Comparison of ENCODE assay signal across 15 cellular contexts in genomic region chr6:116412270-116412669, GRCh38. TPM values are rescaled to one million over a fixed set of nuclear protein-coding genes. Genes with fewer than 3 reads are reported as not detected.
A peak's percentile ranks its signal among the peaks of the same experiment; 100 is the strongest.
DNase-seq lines count a peak whose midpoint lies in the region; ATAC-seq and TF ChIP-seq lines count a peak whose summit lies in the region.
"Had no signal": no experiment of that assay in that cellular context is flagged by ENCODE, and none has a peak within 500 bp of the region (broad histone marks: within the 10 kb centered on the region; RNA-seq: fewer than 3 reads in every experiment).

No MANE protein-coding gene starts in this region.

- DNase-seq in EL, result peak; percentile 35
- no peak for DNase-seq in T-helper 17 cell
- peak; percentile 28 to 44 for DNase-seq in cardiac muscle cell (ENCODE audit: low read depth in 1 of 2, low spot score in 1 of 2)
- peak in 1 of 2 donors; percentile 54 for DNase-seq in gastrocnemius medialis
- no peak for DNase-seq in activated CD8-positive, alpha-beta memory T cell treated with anti-CD3 and anti-CD28 coated beads, Interleukin-2, amount 50 U/mL, for 48 hours
- no peak for DNase-seq in SKM-1 treated with dmso at 0.1 percent for 144 hours (lab: John Stamatoyannopoulos, UW; ENCODE audit: unreplicated experiment)
- DNase-seq in NCI-H82 treated with DMSO at 0.1 percent for 48 hours (lab: John Stamatoyannopoulos, UW; ENCODE audit: unreplicated experiment), result no peak
- DNase-seq: activated CD4-positive, CD25-positive, alpha-beta regulatory T cell treated with anti-CD3 and anti-CD28 coated beads, Interleukin-2, amount 50 U/mL, for 72 hours; activated naive CD8-positive, alpha-beta T cell treated with anti-CD3 and anti-CD28 coated beads, Interleukin-2, amount 10 ng/mL, durations not matched to agents 7 days and 5 days; Kasumi-1; NCI-H2081 treated with DMSO at 0.1 percent for 48 hours; stimulated activated CD4-positive, alpha-beta T cell treated with anti-CD3 and anti-CD28 coated beads, Interleukin-2, amount 100 ng/mL, for 24 hours had no signal

- peaks cover 2% of the 10 kb centered on the region for H3K36me3 Mint-ChIP-seq in T-helper 17 cell (ENCODE audit: low read depth)
- H3K36me3 Mint-ChIP-seq: activated naive CD8-positive, alpha-beta T cell treated with anti-CD3 and anti-CD28 coated beads, Interleukin-2, amount 10 ng/mL, durations not matched to agents 7 days and 5 days had no signal

- H3K4me3 Mint-ChIP-seq in T-helper 17 cell, result no peak overlapping the region
- H3K4me3 Mint-ChIP-seq: activated naive CD8-positive, alpha-beta T cell treated with anti-CD3 and anti-CD28 coated beads, Interleukin-2, amount 10 ng/mL, durations not matched to agents 7 days and 5 days had no signal

- in situ Hi-C loops in gastrocnemius medialis (cut with MboI; ENCODE audit: low sequenced_read_pairs in 4 of 4), result no loop called here

- no peaks in the 10 kb centered on the region for H3K27me3 Mint-ChIP-seq in T-helper 17 cell

- H3K4me1 ChIP-seq in cardiac muscle cell (ENCODE audit: low read depth), result peaks cover 38% of the 10 kb centered on the region
- peaks cover 50 to 60% of the 10 kb centered on the region in 2 donors for H3K4me1 ChIP-seq in gastrocnemius medialis

- H3K4me1 Mint-ChIP-seq in T-helper 17 cell, result peaks cover 7% of the 10 kb centered on the region
- H3K4me1 Mint-ChIP-seq: activated naive CD8-positive, alpha-beta T cell treated with anti-CD3 and anti-CD28 coated beads, Interleukin-2, amount 10 ng/mL, durations not matched to agents 7 days and 5 days had no signal

- TF ChIP-seq CTCF in cardiac muscle cell (IDR thresholded peaks at IDR 0.05; ENCODE audit: low read depth, low read length) (no peak), gastrocnemius medialis (IDR thresholded peaks at IDR 0.05 in 4 of 5, conservative IDR thresholded peaks at IDR 0.05 in 1 of 5) (no peak)

- TF ChIP-seq POLR2A in gastrocnemius medialis (IDR thresholded peaks at IDR 0.05), result no peak

- H3K27ac Mint-ChIP-seq in T-helper 17 cell, result peak overlapping the region; percentile 11
- H3K27ac Mint-ChIP-seq: activated naive CD8-positive, alpha-beta T cell treated with anti-CD3 and anti-CD28 coated beads, Interleukin-2, amount 10 ng/mL, durations not matched to agents 7 days and 5 days had no signal

- H3K9me3 ChIP-seq in T-helper 17 cell (ENCODE audit: control insufficient read depth, low read length, poor library complexity, severe bottlenecking) (no peaks in the 10 kb centered on the region), cardiac muscle cell (ENCODE audit: low read depth) (no peaks in the 10 kb centered on the region), gastrocnemius medialis (no peaks in the 10 kb centered on the region)
- H3K9me3 ChIP-seq: esophagus muscularis mucosa had no signal

- H3K27ac ChIP-seq in cardiac muscle cell (no peak overlapping the region), gastrocnemius medialis (peak overlapping the region; percentile 70 to 85 (median 78))

- intact Hi-C loops in gastrocnemius medialis (cut with DNase I; ENCODE audit: low total_unique reads), result loop anchor here (10.0 kb wide), 1 partner anchor 127 kb away; no protein-coding TSS in a partner anchor

- no peak overlapping the region for H3K4me3 ChIP-seq in cardiac muscle cell
- H3K4me3 ChIP-seq in gastrocnemius medialis, result no peak overlapping the region
- H3K4me3 ChIP-seq: esophagus muscularis mucosa had no signal

- ATAC-seq in T-helper 17 cell, result no peak
- ATAC-seq in gastrocnemius medialis, result peak in 1 of 2 donors; percentile 28
- ATAC-seq in GM21717 (IDR thresholded peaks at IDR 0.05; ENCODE audit: unreplicated experiment), result no peak
- ATAC-seq: HCT116 had no signal

- H3K27me3 ChIP-seq in cardiac muscle cell (no peaks in the 10 kb centered on the region), gastrocnemius medialis (no peaks in the 10 kb centered on the region)
- H3K27me3 ChIP-seq: esophagus muscularis mucosa had no signal

- no peaks in the 10 kb centered on the region for H3K36me3 ChIP-seq in cardiac muscle cell
- H3K36me3 ChIP-seq in gastrocnemius medialis, result no peaks in the 10 kb centered on the region

RNA-seq across cellular contexts. Expression of gene DSE, which starts 41.5 kb away (rescaled TPM):
- total RNA-seq in T-helper 17 cell (10 to 100 TPM; 19.2 to 32.3 TPM), cardiac muscle cell (23.5 and 28.1 TPM in 2 replicates), gastrocnemius medialis (10 to 100 TPM in 3 of 4 donors, 1 to 10 TPM in 1; 9.6 to 14.8 (median 11.8) TPM)
- 12.7 and 14.3 TPM in 2 replicates for polyA plus RNA-seq in cardiac muscle cell

RNA-seq across cellular contexts. Expression of gene CALHM6, which starts 48.9 kb away (rescaled TPM):
- total RNA-seq in T-helper 17 cell, result 1 to 10 TPM; 3.2 to 6.5 TPM
- 3.0 TPM in 1 of 2 replicates, not detected in the other for total RNA-seq in cardiac muscle cell
- 1.9 and 4.9 TPM in 2 replicates for polyA plus RNA-seq in cardiac muscle cell
- 1 to 10 TPM in 1 of 4 donors, under 1 TPM in 3; 0.63 to 2.3 (median 0.86) TPM for total RNA-seq in gastrocnemius medialis

Comparison
In these comparisons a context has a peak if more than half of its experiments do, and no peak if none do; other contexts are left out.
1. DNase-seq: peak in EL (single experiment) and cardiac muscle cell (2 of 2); none in T-helper 17 cell (0 of 3), activated CD8-positive, alpha-beta memory T cell treated with anti-CD3 and anti-CD28 coated beads, Interleukin-2, amount 50 U/mL, for 48 hours (single experiment), SKM-1 treated with dmso at 0.1 percent for 144 hours (single experiment) and NCI-H82 treated with DMSO at 0.1 percent for 48 hours (single experiment).